20 cellular contexts compared by ENCODE assay signal in genomic region chr12:80814453-80814852, GRCh38.
"Had no signal": no experiment of that assay in that cellular context is flagged by ENCODE, and none has a peak within 500 bp of the region (broad histone marks: within the 10 kb centered on the region; RNA-seq: fewer than 3 reads in every experiment).

No MANE protein-coding gene starts in this region.

- H3K27ac Mint-ChIP-seq: activated CD4-positive, alpha-beta T cell treated with anti-CD3 and anti-CD28 coated beads, Interleukin-2, amount 10 ng/mL, durations not matched to agents 7 days and 5 days; mesothelial cell of epicardium; nephron; stimulated activated effector memory CD8-positive, alpha-beta T cell treated with anti-CD3 and anti-CD28 coated beads, Interleukin-12 subunit alpha, Interleukin-12 subunit beta, amount 100 ng/mL, for 72 hours had no signal

- H3K4me1 Mint-ChIP-seq: activated CD4-positive, alpha-beta T cell treated with anti-CD3 and anti-CD28 coated beads, Interleukin-2, amount 10 ng/mL, durations not matched to agents 7 days and 5 days; nephron; stimulated activated effector memory CD8-positive, alpha-beta T cell treated with anti-CD3 and anti-CD28 coated beads, Interleukin-12 subunit alpha, Interleukin-12 subunit beta, amount 100 ng/mL, for 72 hours had no signal

- H3K36me3 ChIP-seq: breast epithelium, sigmoid colon had no signal

- H3K4me1 ChIP-seq: breast epithelium, foreskin keratinocyte had no signal

- H3K27me3 Mint-ChIP-seq: activated CD4-positive, alpha-beta T cell treated with anti-CD3 and anti-CD28 coated beads, Interleukin-2, amount 10 ng/mL, durations not matched to agents 7 days and 5 days had no signal

- H3K9me3 ChIP-seq: breast epithelium, sigmoid colon had no signal

- H3K9me3 Mint-ChIP-seq: activated CD4-positive, alpha-beta T cell treated with anti-CD3 and anti-CD28 coated beads, Interleukin-2, amount 10 ng/mL, durations not matched to agents 7 days and 5 days; mesothelial cell of epicardium; nephron; stimulated activated effector memory CD8-positive, alpha-beta T cell treated with anti-CD3 and anti-CD28 coated beads, Interleukin-12 subunit alpha, Interleukin-12 subunit beta, amount 100 ng/mL, for 72 hours had no signal

- H3K4me3 Mint-ChIP-seq: activated CD4-positive, alpha-beta T cell treated with anti-CD3 and anti-CD28 coated beads, Interleukin-2, amount 10 ng/mL, durations not matched to agents 7 days and 5 days; activated T-cell treated with anti-CD3 and anti-CD28 coated beads, Interleukin-2, amount 50 U/mL, for 4 hours; mesothelial cell of epicardium; nephron; stimulated activated effector memory CD8-positive, alpha-beta T cell treated with anti-CD3 and anti-CD28 coated beads, Interleukin-12 subunit alpha, Interleukin-12 subunit beta, amount 100 ng/mL, for 72 hours had no signal

- H3K27me3 ChIP-seq: breast epithelium, foreskin keratinocyte, sigmoid colon had no signal

- ATAC-seq: activated T-cell treated with anti-CD3 and anti-CD28 coated beads, Interleukin-2, amount 50 U/mL, for 4 hours; foreskin keratinocyte; left lobe of liver; stimulated activated effector memory CD8-positive, alpha-beta T cell treated with anti-CD3 and anti-CD28 coated beads, Interleukin-12 subunit alpha, Interleukin-12 subunit beta, amount 100 ng/mL, for 72 hours had no signal

- H3K36me3 Mint-ChIP-seq: stimulated activated effector memory CD8-positive, alpha-beta T cell treated with anti-CD3 and anti-CD28 coated beads, Interleukin-12 subunit alpha, Interleukin-12 subunit beta, amount 100 ng/mL, for 72 hours had no signal

- H3K27ac ChIP-seq: breast epithelium, coronary artery, foreskin keratinocyte, sigmoid colon had no signal

- H3K4me3 ChIP-seq: breast epithelium, coronary artery, lung, sigmoid colon had no signal

- DNase-seq: activated CD4-positive, alpha-beta T cell treated with anti-CD3 and anti-CD28 coated beads, Interleukin-2, amount 10 ng/mL, durations not matched to agents 7 days and 5 days; activated CD8-positive, alpha-beta memory T cell treated with anti-CD3 and anti-CD28 coated beads, Interleukin-2, amount 50 U/mL, for 4 hours; activated effector memory CD4-positive, alpha-beta T cell treated with Interleukin-2 at 50 U/mL for 16 hours; activated naive CD4-positive, alpha-beta T cell treated with anti-CD3 and anti-CD28 coated beads, Interleukin-2, amount 50 U/mL, for 16 hours; activated T-cell treated with anti-CD3 and anti-CD28 coated beads, Interleukin-2, amount 50 U/mL, for 4 hours; foreskin keratinocyte; glutamatergic neuron; hippocampal formation; nucleus accumbens; posterior cingulate gyrus; sigmoid colon; stimulated activated CD4-positive, alpha-beta T cell treated with anti-CD3 and anti-CD28 coated beads, Interleukin-4, amount 100 ng/mL, for 24 hours; T1000 had no signal
